Comparison of ENCODE assay signal across 1 cellular context in genomic region chr3:110133971-110134370, GRCh38.
TF ChIP-seq lines count a peak whose summit lies in the region.

No MANE protein-coding gene starts in this region.

TF ChIP-seq in A549, 52 proteins besides CTCF, POLR2A, EP300 and RAD21 (continued from another document):
- TF ChIP-seq MAFK (IDR thresholded peaks at IDR 0.05; ENCODE audit: partially characterized antibody), result peak; percentile 19
- no peak for TF ChIP-seq RFX5 (IDR thresholded peaks at IDR 0.05)
